ENCODE assay signal across 1 cellular context in the genomic region with DNA sequence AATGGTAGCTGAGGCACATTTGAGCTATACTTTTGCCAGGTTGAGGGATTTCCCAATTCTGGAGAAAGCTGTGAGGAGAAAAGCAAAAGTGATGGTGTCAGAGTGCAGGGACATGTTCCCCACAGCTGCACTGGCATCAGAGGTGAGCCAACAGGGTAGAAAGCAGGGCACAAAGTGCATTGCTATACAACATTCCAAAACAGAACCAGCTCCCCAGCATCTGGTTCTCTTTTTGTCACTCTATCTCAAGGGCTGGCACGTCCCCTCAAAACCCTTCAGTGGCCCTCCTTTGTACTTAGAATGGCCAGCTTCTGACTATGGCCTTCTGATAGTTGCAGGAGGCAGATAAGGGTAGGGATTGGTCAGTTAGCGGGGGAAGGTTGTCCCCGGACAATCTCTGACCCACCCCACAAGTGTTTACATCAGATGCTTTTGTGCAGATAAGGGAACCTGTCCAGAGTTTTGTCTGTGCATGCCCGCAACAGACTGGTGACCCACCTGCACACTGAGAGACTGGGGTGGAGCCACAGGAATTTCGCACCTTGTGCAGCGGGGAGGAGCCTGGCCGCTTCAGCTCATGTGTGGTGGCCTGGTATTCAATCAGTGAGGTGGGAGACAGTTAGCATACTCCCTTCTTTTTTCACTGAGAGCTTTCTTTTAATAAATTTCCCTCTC.
TF ChIP-seq lines count a peak whose summit lies in the region.

No MANE protein-coding gene starts in this region.

TF ChIP-seq in HepG2, 621 proteins besides CTCF, POLR2A, EP300 and RAD21 (continued from another document and continues in another):
- TF ChIP-seq EZH2 (conservative IDR thresholded peaks at IDR 0.05; ENCODE audit: low read depth, low read length) (no peak), FOXO1 (CRISPR knock-in tag; IDR thresholded peaks at IDR 0.05) (no peak), THAP8 (CRISPR knock-in tag; IDR thresholded peaks at IDR 0.05; ENCODE audit: borderline replicate concordance) (no peak), SYNCRIP (IDR thresholded peaks at IDR 0.05; ENCODE audit: insufficient read depth, low read depth, low read length) (no peak), ZNF564 (CRISPR knock-in tag; IDR thresholded peaks at IDR 0.05) (no peak), ZNF619 (CRISPR knock-in tag; IDR thresholded peaks at IDR 0.05) (no peak), GPBP1L1 (CRISPR knock-in tag; IDR thresholded peaks at IDR 0.05) (no peak), ZNF670 (CRISPR knock-in tag; IDR thresholded peaks at IDR 0.05; ENCODE audit: borderline replicate concordance) (no peak), ELF3 (CRISPR knock-in tag; IDR thresholded peaks at IDR 0.05) (no peak), ZBTB4 (CRISPR knock-in tag; IDR thresholded peaks at IDR 0.05; ENCODE audit: borderline replicate concordance) (peak; percentile 100), ZNF3 (CRISPR knock-in tag; IDR thresholded peaks at IDR 0.05) (no peak), ZNF441 (CRISPR knock-in tag; IDR thresholded peaks at IDR 0.05; ENCODE audit: borderline replicate concordance) (no peak), NFRKB (IDR thresholded peaks at IDR 0.05) (no peak), ZNF577 (CRISPR knock-in tag; IDR thresholded peaks at IDR 0.05; ENCODE audit: borderline replicate concordance, low read depth) (no peak), HMGA1 (CRISPR knock-in tag; conservative IDR thresholded peaks at IDR 0.05) (no peak), ZNF503 (CRISPR knock-in tag; IDR thresholded peaks at IDR 0.05) (no peak), ETV6 (CRISPR knock-in tag; conservative IDR thresholded peaks at IDR 0.05) (no peak; the same call in 1 of the 2 replicates), TAF15 (IDR thresholded peaks at IDR 0.05; ENCODE audit: low read depth, low read length, poor library complexity, severe bottlenecking) (no peak), SPEN (CRISPR knock-in tag; IDR thresholded peaks at IDR 0.05; ENCODE audit: low read depth) (no peak; the same call in 1 of the 2 replicates), DMAP1 (CRISPR knock-in tag; IDR thresholded peaks at IDR 0.05) (no peak; the same call in 1 of the 2 replicates), ZNF547 (CRISPR knock-in tag; IDR thresholded peaks at IDR 0.05) (no peak), ZNF562 (CRISPR knock-in tag; IDR thresholded peaks at IDR 0.05; ENCODE audit: borderline replicate concordance) (no peak), ZSCAN25 (CRISPR knock-in tag; IDR thresholded peaks at IDR 0.05) (no peak), ASH2L (IDR thresholded peaks at IDR 0.05; ENCODE audit: insufficient read length, low read depth, low read length) (no peak), KLF11 (CRISPR knock-in tag; IDR thresholded peaks at IDR 0.05) (0 out of 2 replicates have a peak, but pooled peaks have one; percentile 6), PAX8 (CRISPR knock-in tag; IDR thresholded peaks at IDR 0.05; ENCODE audit: borderline replicate concordance) (no peak), ZNF430 (CRISPR knock-in tag; IDR thresholded peaks at IDR 0.05) (no peak), ZSCAN29 (CRISPR knock-in tag; conservative IDR thresholded peaks at IDR 0.05) (no peak), NFIB (CRISPR knock-in tag; IDR thresholded peaks at IDR 0.05; ENCODE audit: borderline replicate concordance) (no peak), ZSCAN12 (CRISPR knock-in tag; IDR thresholded peaks at IDR 0.05) (no peak), FOXK2 (IDR thresholded peaks at IDR 0.05) (no peak), ZMYM4 (CRISPR knock-in tag; IDR thresholded peaks at IDR 0.05) (peak; percentile 88), ZNF230 (CRISPR knock-in tag; IDR thresholded peaks at IDR 0.05) (no peak), ELF4 (CRISPR knock-in tag; IDR thresholded peaks at IDR 0.05; ENCODE audit: borderline replicate concordance) (no peak), PREB (CRISPR knock-in tag; IDR thresholded peaks at IDR 0.05) (no peak), DNMT3B (CRISPR knock-in tag; conservative IDR thresholded peaks at IDR 0.05) (no peak), ISX (CRISPR knock-in tag; conservative IDR thresholded peaks at IDR 0.05) (no peak), SETDB1 (CRISPR knock-in tag; IDR thresholded peaks at IDR 0.05; ENCODE audit: borderline replicate concordance) (no peak), SMAD1 (CRISPR knock-in tag; IDR thresholded peaks at IDR 0.05; ENCODE audit: borderline replicate concordance, low read depth) (no peak)
- TF ChIP-seq, protein P1, sequence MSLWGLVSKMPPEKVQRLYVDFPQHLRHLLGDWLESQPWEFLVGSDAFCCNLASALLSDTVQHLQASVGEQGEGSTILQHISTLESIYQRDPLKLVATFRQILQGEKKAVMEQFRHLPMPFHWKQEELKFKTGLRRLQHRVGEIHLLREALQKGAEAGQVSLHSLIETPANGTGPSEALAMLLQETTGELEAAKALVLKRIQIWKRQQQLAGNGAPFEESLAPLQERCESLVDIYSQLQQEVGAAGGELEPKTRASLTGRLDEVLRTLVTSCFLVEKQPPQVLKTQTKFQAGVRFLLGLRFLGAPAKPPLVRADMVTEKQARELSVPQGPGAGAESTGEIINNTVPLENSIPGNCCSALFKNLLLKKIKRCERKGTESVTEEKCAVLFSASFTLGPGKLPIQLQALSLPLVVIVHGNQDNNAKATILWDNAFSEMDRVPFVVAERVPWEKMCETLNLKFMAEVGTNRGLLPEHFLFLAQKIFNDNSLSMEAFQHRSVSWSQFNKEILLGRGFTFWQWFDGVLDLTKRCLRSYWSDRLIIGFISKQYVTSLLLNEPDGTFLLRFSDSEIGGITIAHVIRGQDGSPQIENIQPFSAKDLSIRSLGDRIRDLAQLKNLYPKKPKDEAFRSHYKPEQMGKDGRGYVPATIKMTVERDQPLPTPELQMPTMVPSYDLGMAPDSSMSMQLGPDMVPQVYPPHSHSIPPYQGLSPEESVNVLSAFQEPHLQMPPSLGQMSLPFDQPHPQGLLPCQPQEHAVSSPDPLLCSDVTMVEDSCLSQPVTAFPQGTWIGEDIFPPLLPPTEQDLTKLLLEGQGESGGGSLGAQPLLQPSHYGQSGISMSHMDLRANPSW (CRISPR knock-in tag; IDR thresholded peaks at IDR 0.05; ENCODE audit: borderline replicate concordance): peak; percentile 23; the same call in 1 of the 2 replicates
- TF ChIP-seq, protein P2, sequence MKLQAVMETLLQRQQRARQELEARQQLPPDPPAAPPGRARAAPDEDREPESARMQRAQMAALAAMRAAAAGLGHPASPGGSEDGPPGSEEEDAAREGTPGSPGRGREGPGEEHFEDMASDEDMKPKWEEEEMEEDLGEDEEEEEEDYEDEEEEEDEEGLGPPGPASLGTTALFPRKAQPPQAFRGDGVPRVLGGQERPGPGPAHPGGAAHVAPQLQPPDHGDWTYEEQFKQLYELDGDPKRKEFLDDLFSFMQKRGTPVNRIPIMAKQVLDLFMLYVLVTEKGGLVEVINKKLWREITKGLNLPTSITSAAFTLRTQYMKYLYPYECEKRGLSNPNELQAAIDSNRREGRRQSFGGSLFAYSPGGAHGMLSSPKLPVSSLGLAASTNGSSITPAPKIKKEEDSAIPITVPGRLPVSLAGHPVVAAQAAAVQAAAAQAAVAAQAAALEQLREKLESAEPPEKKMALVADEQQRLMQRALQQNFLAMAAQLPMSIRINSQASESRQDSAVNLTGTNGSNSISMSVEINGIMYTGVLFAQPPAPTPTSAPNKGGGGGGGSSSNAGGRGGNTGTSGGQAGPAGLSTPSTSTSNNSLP (IDR thresholded peaks at IDR 0.05; ENCODE audit: low read depth, low read length): no peak
- TF ChIP-seq, protein P3, sequence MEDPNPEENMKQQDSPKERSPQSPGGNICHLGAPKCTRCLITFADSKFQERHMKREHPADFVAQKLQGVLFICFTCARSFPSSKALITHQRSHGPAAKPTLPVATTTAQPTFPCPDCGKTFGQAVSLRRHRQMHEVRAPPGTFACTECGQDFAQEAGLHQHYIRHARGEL (CRISPR knock-in tag; IDR thresholded peaks at IDR 0.05): no peak
- TF ChIP-seq, protein P4, sequence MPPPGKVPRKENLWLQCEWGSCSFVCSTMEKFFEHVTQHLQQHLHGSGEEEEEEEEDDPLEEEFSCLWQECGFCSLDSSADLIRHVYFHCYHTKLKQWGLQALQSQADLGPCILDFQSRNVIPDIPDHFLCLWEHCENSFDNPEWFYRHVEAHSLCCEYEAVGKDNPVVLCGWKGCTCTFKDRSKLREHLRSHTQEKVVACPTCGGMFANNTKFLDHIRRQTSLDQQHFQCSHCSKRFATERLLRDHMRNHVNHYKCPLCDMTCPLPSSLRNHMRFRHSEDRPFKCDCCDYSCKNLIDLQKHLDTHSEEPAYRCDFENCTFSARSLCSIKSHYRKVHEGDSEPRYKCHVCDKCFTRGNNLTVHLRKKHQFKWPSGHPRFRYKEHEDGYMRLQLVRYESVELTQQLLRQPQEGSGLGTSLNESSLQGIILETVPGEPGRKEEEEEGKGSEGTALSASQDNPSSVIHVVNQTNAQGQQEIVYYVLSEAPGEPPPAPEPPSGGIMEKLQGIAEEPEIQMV (CRISPR knock-in tag; IDR thresholded peaks at IDR 0.05; ENCODE audit: low read depth): no peak
- TF ChIP-seq, protein P5, sequence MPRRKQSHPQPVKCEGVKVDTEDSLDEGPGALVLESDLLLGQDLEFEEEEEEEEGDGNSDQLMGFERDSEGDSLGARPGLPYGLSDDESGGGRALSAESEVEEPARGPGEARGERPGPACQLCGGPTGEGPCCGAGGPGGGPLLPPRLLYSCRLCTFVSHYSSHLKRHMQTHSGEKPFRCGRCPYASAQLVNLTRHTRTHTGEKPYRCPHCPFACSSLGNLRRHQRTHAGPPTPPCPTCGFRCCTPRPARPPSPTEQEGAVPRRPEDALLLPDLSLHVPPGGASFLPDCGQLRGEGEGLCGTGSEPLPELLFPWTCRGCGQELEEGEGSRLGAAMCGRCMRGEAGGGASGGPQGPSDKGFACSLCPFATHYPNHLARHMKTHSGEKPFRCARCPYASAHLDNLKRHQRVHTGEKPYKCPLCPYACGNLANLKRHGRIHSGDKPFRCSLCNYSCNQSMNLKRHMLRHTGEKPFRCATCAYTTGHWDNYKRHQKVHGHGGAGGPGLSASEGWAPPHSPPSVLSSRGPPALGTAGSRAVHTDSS (CRISPR knock-in tag; conservative IDR thresholded peaks at IDR 0.05): no peak
